Comparison of ENCODE assay signal across 23 cellular contexts in the genomic region with DNA sequence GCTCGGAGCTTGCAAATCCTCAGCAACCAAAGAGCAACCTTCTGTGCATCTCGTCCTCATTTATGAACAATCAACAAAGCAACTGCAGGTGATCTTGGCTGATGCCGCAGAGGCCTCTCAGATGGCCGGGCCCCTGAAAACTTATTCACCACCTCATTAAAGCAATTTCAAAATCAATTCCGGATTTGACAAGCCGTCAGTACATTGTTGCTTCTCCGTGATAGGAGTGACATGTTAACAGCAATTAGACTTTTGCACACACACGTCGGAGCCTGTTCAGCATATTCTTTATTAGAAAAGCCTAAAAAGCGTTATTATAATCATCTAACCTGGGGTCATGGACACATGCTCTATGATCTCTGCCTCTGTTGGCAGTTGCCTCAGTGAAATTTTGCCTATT.
DNase-seq lines count a peak whose midpoint lies in the region; ATAC-seq and TF ChIP-seq lines count a peak whose summit lies in the region.
"Had no signal": no experiment of that assay in that cellular context is flagged by ENCODE, and none has a peak within 500 bp of the region (broad histone marks: within the 10 kb centered on the region; RNA-seq: fewer than 3 reads in every experiment).

No MANE protein-coding gene starts in this region.

- TF ChIP-seq CTCF in GM23338 (conservative IDR thresholded peaks at IDR 0.05; ENCODE audit: low read depth in 2 of 2) = no peak
- no peak for TF ChIP-seq CTCF in neural cell (IDR thresholded peaks at IDR 0.05; ENCODE audit: poor library complexity, severe bottlenecking)

- peaks cover 7% of the 10 kb centered on the region for H3K27me3 Mint-ChIP-seq in GM23338 (ENCODE audit: insufficient read depth, low read depth, poor library complexity)
- H3K27me3 Mint-ChIP-seq: CD4-positive, alpha-beta T cell had no signal

- H3K4me2 ChIP-seq in GM23338 (no peak overlapping the region), neural cell (ENCODE audit: low read length) (no peak overlapping the region)
- H3K4me2 ChIP-seq: A549; BLaER1 treated with 17β-estradiol and CSF1 and Interleukin-3, amounts not matched to agents 10 nM and 100 nM had no signal

- H3K27me3 ChIP-seq in GM23338 (ENCODE audit: insufficient read depth) = no peaks in the 10 kb centered on the region
- no peaks in the 10 kb centered on the region for H3K27me3 ChIP-seq in neural cell (ENCODE audit: insufficient read depth, low read depth, low read length)
- H3K27me3 ChIP-seq: BE2C; BLaER1 treated with 17β-estradiol and CSF1 and Interleukin-3, amounts not matched to agents 10 nM and 100 nM had no signal

- H3K9ac ChIP-seq in neural cell (ENCODE audit: low read length) = no peak overlapping the region
- H3K9ac ChIP-seq: BLaER1 treated with 17β-estradiol and CSF1 and Interleukin-3, amounts not matched to agents 10 nM and 100 nM had no signal

- H3K4me3 Mint-ChIP-seq in GM23338 = no peak overlapping the region
- H3K4me3 Mint-ChIP-seq: CD14-positive monocyte; CD4-positive, alpha-beta T cell; CD8-positive, alpha-beta memory T cell had no signal

- no peaks in the 10 kb centered on the region for H3F3A ChIP-seq in GM23338 (replicated peaks; ENCODE audit: low read depth)
- H3F3A ChIP-seq in neural cell (ENCODE audit: insufficient read depth, low read length, poor library complexity, severe bottlenecking) = no peaks in the 10 kb centered on the region

- TF ChIP-seq EP300 in neural cell (conservative IDR thresholded peaks at IDR 0.05; ENCODE audit: poor library complexity, severe bottlenecking) = peak; percentile 77

- H3K36me3 Mint-ChIP-seq in GM23338 (ENCODE audit: low read depth) = no peaks in the 10 kb centered on the region
- H3K36me3 Mint-ChIP-seq: CD14-positive monocyte; CD8-positive, alpha-beta memory T cell had no signal

- H4K20me1 ChIP-seq in GM23338 (replicated peaks; ENCODE audit: insufficient read depth) (no peaks in the 10 kb centered on the region), neural cell (ENCODE audit: insufficient read depth) (no peaks in the 10 kb centered on the region)
- H4K20me1 ChIP-seq: BLaER1 treated with 17β-estradiol and CSF1 and Interleukin-3, amounts not matched to agents 10 nM and 100 nM had no signal

- H3K9me3 Mint-ChIP-seq in GM23338 = no peaks in the 10 kb centered on the region
- H3K9me3 Mint-ChIP-seq: CD14-positive monocyte; CD4-positive, alpha-beta T cell; CD8-positive, alpha-beta memory T cell had no signal

- H3K79me2 ChIP-seq in GM23338 (replicated peaks; ENCODE audit: insufficient read depth) = no peaks in the 10 kb centered on the region
- H3K79me2 ChIP-seq in neural cell (replicated peaks; ENCODE audit: insufficient read depth, low read length) = no peaks in the 10 kb centered on the region

- no peaks in the 10 kb centered on the region for H3K9me2 ChIP-seq in GM23338 (ENCODE audit: insufficient read depth)
- H3K9me2 ChIP-seq in neural cell (ENCODE audit: insufficient read depth, low read length) = no peaks in the 10 kb centered on the region

- H2AFZ ChIP-seq in GM23338 (peak overlapping the region; percentile 78; the same call in 1 of the 2 replicates), neural cell (ENCODE audit: low read depth, low read length) (no peak overlapping the region)

- DNase-seq in GM23338 (ENCODE audit: low spot score) = no peak
- peak; percentile 59 for DNase-seq in NCI-H146 treated with DMSO at 0.1 percent for 48 hours (lab: John Stamatoyannopoulos, UW; ENCODE audit: unreplicated experiment)
- peak; percentile 87 for DNase-seq in retina
- no peak for DNase-seq in islet precursor cell
- DNase-seq: 8988T; ACHN; AML-193; BE2C; CD4-positive, alpha-beta T cell; CD8-positive, alpha-beta memory T cell; DMS 273 treated with DMSO at 0.1 percent for 48 hours; DMS79; EL; GDM1; H7; HCEC 1CT had no signal

- H3K27ac ChIP-seq in GM23338 (ENCODE audit: low read depth) (no peak overlapping the region), neural cell (ENCODE audit: low read length) (peak overlapping the region; percentile 26)
- H3K27ac ChIP-seq: A549; BLaER1 treated with 17β-estradiol and CSF1 and Interleukin-3, amounts not matched to agents 10 nM and 100 nM had no signal

- TF ChIP-seq RAD21 in neural cell (conservative IDR thresholded peaks at IDR 0.05) = no peak

- no peak overlapping the region for H3K4me3 ChIP-seq in GM23338
- peak overlapping the region; percentile 40 for H3K4me3 ChIP-seq in neural cell (ENCODE audit: low read length)
- H3K4me3 ChIP-seq: A549; BLaER1 treated with 17β-estradiol and CSF1 and Interleukin-3, amounts not matched to agents 10 nM and 100 nM; GM12878 had no signal

- H3K27ac Mint-ChIP-seq in GM23338 = no peak overlapping the region
- H3K27ac Mint-ChIP-seq: CD14-positive monocyte; CD4-positive, alpha-beta T cell had no signal

- H3K4me1 Mint-ChIP-seq in GM23338 = peaks cover 5% of the 10 kb centered on the region; the same call in 2 of the 3 replicates

- ATAC-seq in GM23338 (no peak), HG02588 (IDR thresholded peaks at IDR 0.05; ENCODE audit: unreplicated experiment) (no peak), GM18867 (IDR thresholded peaks at IDR 0.05; ENCODE audit: unreplicated experiment) (no peak)
- ATAC-seq: A549, GM12878 had no signal

- H3K4me1 ChIP-seq in GM23338 (ENCODE audit: insufficient read depth) = peaks cover 10% of the 10 kb centered on the region
- H3K4me1 ChIP-seq: A549, BE2C had no signal

- no peaks in the 10 kb centered on the region for H3K9me3 ChIP-seq in neural cell (ENCODE audit: low read length)
- H3K9me3 ChIP-seq: A549; BE2C; BLaER1 treated with 17β-estradiol and CSF1 and Interleukin-3, amounts not matched to agents 10 nM and 100 nM had no signal

- H3K36me3 ChIP-seq in GM23338 (ENCODE audit: insufficient read depth) (no peaks in the 10 kb centered on the region), neural cell (ENCODE audit: insufficient read depth, low read length) (no peaks in the 10 kb centered on the region)
- H3K36me3 ChIP-seq: BE2C; BLaER1 treated with 17β-estradiol and CSF1 and Interleukin-3, amounts not matched to agents 10 nM and 100 nM had no signal

TF ChIP-seq in GM23338, 12 proteins besides CTCF, POLR2A, EP300 and RAD21:
- TF ChIP-seq EZH2 (IDR thresholded peaks at IDR 0.05; ENCODE audit: low read depth, unreplicated experiment) (no peak), POLR2AphosphoS5 (IDR thresholded peaks at IDR 0.05; ENCODE audit: low read depth) (no peak)

TF ChIP-seq in neural cell, 6 proteins besides CTCF, POLR2A, EP300 and RAD21:
- peak; percentile 69 for TF ChIP-seq POLR2AphosphoS5 (IDR thresholded peaks at IDR 0.05)
- no peak for TF ChIP-seq MXI1 (conservative IDR thresholded peaks at IDR 0.05; ENCODE audit: poor library complexity, severe bottlenecking)
TF ChIP-seq in neural cell: peak in this region for 1.

Comparison
In these comparisons a context has a peak if more than half of its experiments do, and no peak if none do; other contexts are left out.
1. DNase-seq: peak in NCI-H146 treated with DMSO at 0.1 percent for 48 hours (single experiment) and retina (single experiment); none in GM23338 (single experiment) and islet precursor cell (single experiment).